Comparison of ENCODE assay signal across 7 cellular contexts in genomic region chr16:30429678-30430427, GRCh38.
A peak's percentile ranks its signal among the peaks of the same experiment; 100 is the strongest.
DNase-seq lines count a peak whose midpoint lies in the region; ATAC-seq, FAIRE-seq and TF ChIP-seq lines count a peak whose summit lies in the region.

Gene DCTPP1 (minus strand): TSS chr16:30430030. CDS start chr16:30429980, 50 bp downstream.

- DNase-seq in GM18507 (ENCODE audit: extremely low spot score, insufficient read length, low read depth), result peak; percentile 83
- DNase-seq in NCI-H2029 (lab: John Stamatoyannopoulos, UW), result peak; percentile 99
- DNase-seq in T-helper 9 cell, result peak; percentile 90
- DNase-seq in astrocyte of the hippocampus (ENCODE audit: low read depth, low spot score), result peak; percentile 99
- peak; percentile 34 to 100 (median 86) for DNase-seq in hypothalamus (lab: John Stamatoyannopoulos, UW)
- DNase-seq in retinal pigment epithelial cell (ENCODE audit: low read depth), result peak; percentile 98

- FAIRE-seq in GM18507 (lab: Jason Lieb, UNC), result peak; percentile 98

- peak within 1 kb of the TSS; percentile 68 for H3K4me3 ChIP-seq in retinal pigment epithelial cell (ENCODE audit: low read length)

- TF ChIP-seq CTCF in retinal pigment epithelial cell (conservative IDR thresholded peaks at IDR 0.05; ENCODE audit: low read depth, low read length), result peak; percentile 91

- ATAC-seq in HG02981 (IDR thresholded peaks at IDR 0.05; ENCODE audit: unreplicated experiment), result peak; percentile 96

Comparison
In these comparisons a context has a peak if more than half of its experiments do, and no peak if none do; other contexts are left out.
1. Peak in every context shown above with its lines: DNase-seq, ATAC-seq and H3K4me3 ChIP-seq.